8 cellular contexts compared by ENCODE assay signal in genomic region chr20:22586645-22587310, GRCh38. TPM values are rescaled to one million over a fixed set of nuclear protein-coding genes. Genes with fewer than 3 reads are reported as not detected.
A peak's percentile ranks its signal among the peaks of the same experiment; 100 is the strongest.
DNase-seq lines count a peak whose midpoint lies in the region; TF ChIP-seq lines count a peak whose summit lies in the region.

No MANE protein-coding gene starts in this region.

- no peak for DNase-seq in MM.1S
- DNase-seq in epithelial cell of esophagus (ENCODE audit: low read depth): peak; percentile 49
- no peak for DNase-seq in osteocyte (ENCODE audit: extremely low spot score, unreplicated experiment)
- no peak for DNase-seq in cerebellar nuclear complex (lab: John Stamatoyannopoulos, UW)
- no peak for DNase-seq in T-helper 9 cell
- DNase-seq in SK-N-DZ (ENCODE audit: low spot score): no peak
- no peak for DNase-seq in NCI-H146 (lab: John Stamatoyannopoulos, UW)

- TF ChIP-seq CTCF in MM.1S (IDR thresholded peaks at IDR 0.05; ENCODE audit: low read length) (peak; percentile 10; the same call in 1 of the 2 replicates), epithelial cell of esophagus (IDR thresholded peaks at IDR 0.05; ENCODE audit: insufficient read depth, low read depth, low read length, missing control alignments) (peak; percentile 65), osteocyte (IDR thresholded peaks at IDR 0.05) (peak; percentile 31)

- H3K27me3 ChIP-seq in MM.1S (replicated peaks; ENCODE audit: insufficient read depth, low read length): no peaks in the 10 kb centered on the region

- no peak overlapping the region for H2AFZ ChIP-seq in MM.1S (ENCODE audit: low read length)

- no peak overlapping the region for H3K4me3 Mint-ChIP-seq in osteocyte (ENCODE audit: unreplicated experiment)

- no peak overlapping the region for H3K27ac ChIP-seq in MM.1S (ENCODE audit: low read length)

- no peaks in the 10 kb centered on the region for H3F3A ChIP-seq in MM.1S (ENCODE audit: insufficient read depth, low read length)

- no peaks in the 10 kb centered on the region for H4K20me1 ChIP-seq in MM.1S (ENCODE audit: insufficient read depth, low read length)

- H3K36me3 ChIP-seq in ES-I3 (ENCODE audit: insufficient read depth, low read length) (no peaks in the 10 kb centered on the region), MM.1S (replicated peaks; ENCODE audit: insufficient read depth, low read length) (no peaks in the 10 kb centered on the region)

- no peak overlapping the region for H3K4me3 ChIP-seq in MM.1S (ENCODE audit: low read length)
- peak overlapping the region; percentile 10 for H3K4me3 ChIP-seq in epithelial cell of esophagus (ENCODE audit: low read length)

- H3K9me3 ChIP-seq in ES-I3 (ENCODE audit: control insufficient read depth, insufficient read depth, low read length): no peaks in the 10 kb centered on the region; the same call in 1 of the 2 replicates
- H3K9me3 ChIP-seq in MM.1S (replicated peaks; ENCODE audit: insufficient read depth, low read length): no peaks in the 10 kb centered on the region

- peaks cover 12% of the 10 kb centered on the region for H3K4me1 Mint-ChIP-seq in osteocyte (ENCODE audit: unreplicated experiment)

- peaks cover 3% of the 10 kb centered on the region for H3K36me3 Mint-ChIP-seq in osteocyte (ENCODE audit: unreplicated experiment)

- no peaks in the 10 kb centered on the region for H3K9me2 ChIP-seq in MM.1S (replicated peaks; ENCODE audit: insufficient read depth, low read length)

- H3K27me3 Mint-ChIP-seq in osteocyte (ENCODE audit: unreplicated experiment): peaks cover 76% of the 10 kb centered on the region

- H3K9ac ChIP-seq in ES-I3 (ENCODE audit: low read depth, low read length) (peak overlapping the region; percentile 5; the same call in 1 of the 2 replicates), MM.1S (ENCODE audit: low read length) (no peak overlapping the region)

- no peaks in the 10 kb centered on the region for H3K9me3 Mint-ChIP-seq in osteocyte (ENCODE audit: unreplicated experiment)

- H3K27ac Mint-ChIP-seq in osteocyte (ENCODE audit: unreplicated experiment): no peak overlapping the region

- H3K79me2 ChIP-seq in MM.1S (ENCODE audit: low read length): no peaks in the 10 kb centered on the region

- peaks cover 17% of the 10 kb centered on the region; the same call in 1 of the 2 replicates for H3K4me1 ChIP-seq in ES-I3 (ENCODE audit: insufficient read depth, low read length)
- H3K4me1 ChIP-seq in MM.1S (ENCODE audit: low read length): no peaks in the 10 kb centered on the region

- H3K4me2 ChIP-seq in MM.1S (ENCODE audit: low read depth, low read length): no peak overlapping the region

RNA-seq across cellular contexts. Expression of gene FOXA2, which starts 2.4 kb away (rescaled TPM):
- total RNA-seq in osteocyte: not detected in 2 replicates
- polyA plus RNA-seq in SK-N-DZ (2014; cell fraction: cytosol; rRNA removed): not detected in 2 replicates
- polyA plus RNA-seq in SK-N-DZ (2014; cell fraction: nucleus; rRNA removed): not detected in 2 replicates

Comparison
In these comparisons a context has a peak if more than half of its experiments do, and no peak if none do; other contexts are left out.
1. CTCF ChIP-seq: peak in every context shown above with its lines; median percentile 65 in epithelial cell of esophagus; 31 in osteocyte; 10 in MM.1S.